Comparison of ENCODE assay signal across 20 cellular contexts in genomic region chr1:230415405-230416119, GRCh38. TPM values are rescaled to one million over a fixed set of nuclear protein-coding genes. Genes with fewer than 3 reads are reported as not detected.
A peak's percentile ranks its signal among the peaks of the same experiment; 100 is the strongest.
DNase-seq lines count a peak whose midpoint lies in the region; ATAC-seq and TF ChIP-seq lines count a peak whose summit lies in the region.
"Had no signal": no experiment of that assay in that cellular context is flagged by ENCODE, and none has a peak within 500 bp of the region (broad histone marks: within the 10 kb centered on the region; RNA-seq: fewer than 3 reads in every experiment).

No MANE protein-coding gene starts in this region.

- no peaks in the 10 kb centered on the region for H3K79me2 ChIP-seq in SK-N-SH (ENCODE audit: insufficient read depth)

- BruUV-seq in IMR-90 (replicated peaks; lab: Mats Ljungman, UMichigan): no TSS peak

- H3K9me3 ChIP-seq in IMR-90 (ENCODE audit: control insufficient read depth, insufficient read depth, low read length) (no peaks in the 10 kb centered on the region), SK-N-SH (no peaks in the 10 kb centered on the region)
- H3K9me3 ChIP-seq: MG63 had no signal

- H3K4me1 Mint-ChIP-seq in glutamatergic neuron (ENCODE audit: low read depth, unreplicated experiment) (peaks cover 45% of the 10 kb centered on the region), immature natural killer cell (no peaks in the 10 kb centered on the region)

- no peak overlapping the region for H3K18ac ChIP-seq in IMR-90 (ENCODE audit: low read depth, low read length)

- H3K4me2 ChIP-seq in IMR-90 (ENCODE audit: low read depth, low read length) (no peak overlapping the region), SK-N-SH (no peak overlapping the region)

- no peak overlapping the region for H2BK5ac ChIP-seq in IMR-90 (ENCODE audit: low read depth, low read length, poor library complexity, severe bottlenecking)

- TF ChIP-seq CTCF in IMR-90 (conservative IDR thresholded peaks at IDR 0.05; ENCODE audit: low read depth, low read length) (no peak), SK-N-SH (IDR thresholded peaks at IDR 0.05) (no peak), glutamatergic neuron (IDR thresholded peaks at IDR 0.05; ENCODE audit: partially characterized antibody, unreplicated experiment) (no peak)

- POLR2A ChIA-PET in IMR-90 (lab: Charles Lee; ENCODE audit: unreplicated experiment): no interaction called here
- POLR2A ChIA-PET in SK-N-SH (lab: Yijun Ruan, JAX): no interaction called here

- intact Hi-C loops in IMR-90 (cut with micrococcal nuclease): no loop called here

- no peak overlapping the region for H3K27ac ChIP-seq in IMR-90 (ENCODE audit: insufficient read depth, low read length)
- peak overlapping the region in 1 of 2 experiments; percentile 91; a peak in 2 of 4 replicates for H3K27ac ChIP-seq in SK-N-SH (ENCODE audit: low read depth in 2 of 2, low read length in 1 of 2)
- H3K27ac ChIP-seq: C4-2B had no signal

- no peaks in the 10 kb centered on the region for H3F3A ChIP-seq in SK-N-SH (replicated peaks; ENCODE audit: insufficient read depth)

- in situ Hi-C loops in IMR-90 (cut with MboI; ENCODE audit: low sequenced_read_pairs): no loop called here

- peaks cover 6% of the 10 kb centered on the region for H3K36me3 Mint-ChIP-seq in glutamatergic neuron (ENCODE audit: unreplicated experiment)
- no peaks in the 10 kb centered on the region for H3K36me3 Mint-ChIP-seq in immature natural killer cell

- H3K56ac ChIP-seq in IMR-90 (ENCODE audit: extremely low read depth, insufficient read depth, low read length): no peak overlapping the region

- H3K27me3 ChIP-seq in IMR-90 (ENCODE audit: control insufficient read depth, insufficient read depth, low read length) (no peaks in the 10 kb centered on the region), SK-N-SH (ENCODE audit: insufficient read depth) (no peaks in the 10 kb centered on the region)

- no peaks in the 10 kb centered on the region for H3K27me3 Mint-ChIP-seq in glutamatergic neuron (ENCODE audit: unreplicated experiment)
- H3K27me3 Mint-ChIP-seq in immature natural killer cell (ENCODE audit: low read depth in 3 of 3): peaks cover 6 to 24% (median 8%) of the 10 kb centered on the region in 3 donors

- no peak overlapping the region for H2BK20ac ChIP-seq in IMR-90 (ENCODE audit: low read depth, low read length)

- H3K4me3 ChIP-seq in IMR-90 (ENCODE audit: insufficient read depth, low read depth, low read length) (no peak overlapping the region), SK-N-SH (ENCODE audit: low read depth in 2 of 2, low read length in 1 of 2) (no peak overlapping the region)
- H3K4me3 ChIP-seq: MG63 had no signal

- H3K14ac ChIP-seq in IMR-90 (replicated peaks; ENCODE audit: low read depth, low read length): no peak overlapping the region

- no peak overlapping the region for H3K4ac ChIP-seq in IMR-90 (ENCODE audit: low read depth, low read length)

- ATAC-seq in IMR-90 (ENCODE audit: low read depth) (no peak), GM21723 (IDR thresholded peaks at IDR 0.05; ENCODE audit: unreplicated experiment) (no peak)

- H3K9ac ChIP-seq in IMR-90 (ENCODE audit: low read depth, low read length): no peak overlapping the region
- H3K9ac ChIP-seq in SK-N-SH: no peak overlapping the region

- H3K9me2 ChIP-seq in SK-N-SH: no peaks in the 10 kb centered on the region

- H2BK120ac ChIP-seq in IMR-90 (ENCODE audit: low read depth, low read length): no peak overlapping the region

- H2AK9ac ChIP-seq in IMR-90 (replicated peaks; ENCODE audit: low read depth, low read length, poor library complexity): no peak overlapping the region

- H4K8ac ChIP-seq in IMR-90 (ENCODE audit: low read depth in 2 of 2, low read length in 2 of 2): no peak overlapping the region

- no peak overlapping the region for H2BK15ac ChIP-seq in IMR-90 (ENCODE audit: low read depth, low read length)

- no peak overlapping the region for H3K23ac ChIP-seq in IMR-90 (ENCODE audit: low read depth, low read length)

- H3K4me1 ChIP-seq in IMR-90 (ENCODE audit: control insufficient read depth, insufficient read depth, low read length): no peaks in the 10 kb centered on the region
- peaks cover 0 to 32% of the 10 kb centered on the region in 2 experiments; a peak in 2 of 4 replicates for H3K4me1 ChIP-seq in SK-N-SH (ENCODE audit: control insufficient read depth in 1 of 2, insufficient read depth in 2 of 2, low read depth in 1 of 2, low read length in 1 of 2)

- H3K36me3 ChIP-seq in IMR-90 (ENCODE audit: control insufficient read depth, insufficient read depth, low read length) (no peaks in the 10 kb centered on the region), SK-N-SH (replicated peaks in 1 of 2; ENCODE audit: control insufficient read depth in 1 of 2, insufficient read depth in 2 of 2, low read length in 1 of 2) (no peaks in the 10 kb centered on the region)
- H3K36me3 ChIP-seq: MG63 had no signal

- TF ChIP-seq EP300 in SK-N-SH (IDR thresholded peaks at IDR 0.05; ENCODE audit: borderline replicate concordance in 1 of 2, low read depth in 1 of 2, low read length in 1 of 2): peak in 1 of 2 experiments; percentile 73; a peak in 2 of 4 replicates

- TF ChIP-seq RAD21 in IMR-90 (IDR thresholded peaks at IDR 0.05; ENCODE audit: low read length) (no peak), SK-N-SH (IDR thresholded peaks at IDR 0.05; ENCODE audit: low read length) (peak; percentile 6; the same call in 1 of the 2 replicates)

- no peaks in the 10 kb centered on the region for H4K20me1 ChIP-seq in IMR-90 (ENCODE audit: insufficient read depth, low read length)
- no peaks in the 10 kb centered on the region for H4K20me1 ChIP-seq in SK-N-SH (ENCODE audit: insufficient read depth)

- no peak overlapping the region for H4K5ac ChIP-seq in IMR-90 (ENCODE audit: low read depth, low read length)

- H3K9me1 ChIP-seq in IMR-90 (ENCODE audit: insufficient read depth, low read length): no peaks in the 10 kb centered on the region

- DNase-seq in IMR-90 (no peak), MV-4-11 (lab: John Stamatoyannopoulos, UW) (peak; percentile 89), SK-N-SH (peak; percentile 82), glutamatergic neuron (no peak), hippocampal formation (lab: John Stamatoyannopoulos, UW) (no peak), COLO829 (ENCODE audit: low spot score) (no peak), immature natural killer cell (no peak)
- DNase-seq: DMS53, GOT3, KG1, MG63, NCI-H1417 treated with DMSO at 0.1 percent for 48 hours, NCI-H2029, NCI-H510A, NCI-H82, RPMI8226 had no signal

- no peak overlapping the region for H4K91ac ChIP-seq in IMR-90 (ENCODE audit: insufficient read depth, low read depth, low read length)

- H3K4me3 Mint-ChIP-seq in glutamatergic neuron (ENCODE audit: unreplicated experiment) (peak overlapping the region; percentile 37), immature natural killer cell (no peak overlapping the region)
- H3K4me3 Mint-ChIP-seq: T-helper 1 cell treated with Interleukin-12 subunit alpha and Interleukin-12 subunit beta and Interleukin-4 antibody, amounts not matched to agents 30 μg/mL and 1 μg/mL, for 36 hours had no signal

- TF ChIP-seq POLR2A in IMR-90 (IDR thresholded peaks at IDR 0.05; ENCODE audit: low read depth, low read length): no peak

- H2AFZ ChIP-seq in IMR-90 (replicated peaks; ENCODE audit: low read length, poor library complexity) (peak overlapping the region; percentile 18), SK-N-SH (ENCODE audit: low read depth) (no peak overlapping the region)

- H2AK5ac ChIP-seq in IMR-90 (ENCODE audit: low read depth, low read length): no peak overlapping the region

- WGBS in IMR-90 (ENCODE audit: extremely low coverage in 2 of 2, insufficient read length in 1 of 2), 2 experiments: no CpG with 5 or more reads among the region's 2 CpGs
- WGBS in SK-N-SH (ENCODE audit: low lambda C conversion rate): 5% methylated on average over 2 of the region's 2 CpGs

- CTCF ChIA-PET in IMR-90 (lab: Yijun Ruan, JAX): no interaction called here
- CTCF ChIA-PET in SK-N-SH (lab: Yijun Ruan, JAX): interaction anchor here (1.0 to 1.6 kb wide), 4 partner anchors 9 to 226 kb away, joined by 3 to 5 read pairs (median 4); partner anchors contain the start of gene COG2

- H3K27ac Mint-ChIP-seq in glutamatergic neuron (ENCODE audit: unreplicated experiment): peak overlapping the region; percentile 36
- H3K27ac Mint-ChIP-seq in immature natural killer cell: no peak overlapping the region
- H3K27ac Mint-ChIP-seq: T-helper 1 cell treated with Interleukin-12 subunit alpha and Interleukin-12 subunit beta and Interleukin-4 antibody, amounts not matched to agents 30 μg/mL and 1 μg/mL, for 36 hours had no signal

- H3K79me1 ChIP-seq in IMR-90 (ENCODE audit: low read depth in 1 of 2, low read length in 2 of 2): no peaks in the 10 kb centered on the region

- dilution Hi-C loops in IMR-90 (cut with HindIII; ENCODE audit: low sequenced_read_pairs, unreplicated experiment): no loop called here

- H3K9me3 Mint-ChIP-seq in glutamatergic neuron (ENCODE audit: unreplicated experiment) (peaks cover 4% of the 10 kb centered on the region), immature natural killer cell (no peaks in the 10 kb centered on the region)
- H3K9me3 Mint-ChIP-seq: T-helper 1 cell treated with Interleukin-12 subunit alpha and Interleukin-12 subunit beta and Interleukin-4 antibody, amounts not matched to agents 30 μg/mL and 1 μg/mL, for 36 hours had no signal

TF ChIP-seq in IMR-90, 13 proteins besides CTCF, POLR2A, EP300 and RAD21 (continues in another document):
- TF ChIP-seq MAZ (IDR thresholded peaks at IDR 0.05; ENCODE audit: borderline replicate concordance, low read depth, low read length) (no peak), RCOR1 (IDR thresholded peaks at IDR 0.05; ENCODE audit: insufficient replicate concordance, low read length) (no peak), CEBPB (IDR thresholded peaks at IDR 0.05; ENCODE audit: low read depth, low read length) (no peak)

TF ChIP-seq in SK-N-SH, 30 proteins besides CTCF, POLR2A, EP300 and RAD21 (continues in another document):
- TF ChIP-seq NFIC (IDR thresholded peaks at IDR 0.05; ENCODE audit: borderline replicate concordance): no peak
- peak; percentile 36 for TF ChIP-seq GATA2 (CRISPR knock-in tag; IDR thresholded peaks at IDR 0.05)
- TF ChIP-seq MXI1 (IDR thresholded peaks at IDR 0.05; ENCODE audit: low read depth, low read length): peak; percentile 99
- TF ChIP-seq RCOR1 (IDR thresholded peaks at IDR 0.05; ENCODE audit: low read length): peak; percentile 45; the same call in 1 of the 2 replicates
- TF ChIP-seq CHD2 (IDR thresholded peaks at IDR 0.05; ENCODE audit: low read length, partially characterized antibody): peak; percentile 35

RNA-seq across cellular contexts. Expression of gene PGBD5, which starts 10.6 kb away (rescaled TPM):
- total RNA-seq in IMR-90 (2012; rRNA removed): 0.18 and 0.28 TPM in 2 replicates
- polyA plus RNA-seq in IMR-90 (2012; rRNA removed): 0.36 and 0.37 TPM in 2 replicates
- 0.12 and 0.16 TPM in 2 replicates for polyA plus RNA-seq in IMR-90 (2012; cell fraction: cytosol; rRNA removed)
- 0.09 and 0.13 TPM in 2 replicates for polyA plus RNA-seq in IMR-90 (2012; cell fraction: nucleus; rRNA removed; ENCODE audit: low replicate concordance)
- polyA plus RNA-seq in SK-N-SH (2012; rRNA removed): 0.15 and 0.39 TPM in 2 replicates
- polyA plus RNA-seq in SK-N-SH (2012; cell fraction: cytosol; rRNA removed): 0.13 and 0.47 TPM in 2 replicates
- 0.10 and 0.12 TPM in 2 replicates for polyA plus RNA-seq in SK-N-SH (2012; cell fraction: nucleus; rRNA removed)
- total RNA-seq in glutamatergic neuron (ENCODE audit: unreplicated experiment): 72.4 TPM
- polyA plus RNA-seq in immature natural killer cell: not detected
- total RNA-seq: OCI-LY7 had no signal

Comparison
In these comparisons a context has a peak if more than half of its experiments do, and no peak if none do; other contexts are left out.
1. DNase-seq: peak in MV-4-11 (single experiment) and SK-N-SH (single experiment); none in IMR-90 (single experiment), glutamatergic neuron (single experiment), hippocampal formation (0 of 2), COLO829 (single experiment) and immature natural killer cell (0 of 3).